Comparison of ENCODE assay signal across 12 cellular contexts in the genomic region with DNA sequence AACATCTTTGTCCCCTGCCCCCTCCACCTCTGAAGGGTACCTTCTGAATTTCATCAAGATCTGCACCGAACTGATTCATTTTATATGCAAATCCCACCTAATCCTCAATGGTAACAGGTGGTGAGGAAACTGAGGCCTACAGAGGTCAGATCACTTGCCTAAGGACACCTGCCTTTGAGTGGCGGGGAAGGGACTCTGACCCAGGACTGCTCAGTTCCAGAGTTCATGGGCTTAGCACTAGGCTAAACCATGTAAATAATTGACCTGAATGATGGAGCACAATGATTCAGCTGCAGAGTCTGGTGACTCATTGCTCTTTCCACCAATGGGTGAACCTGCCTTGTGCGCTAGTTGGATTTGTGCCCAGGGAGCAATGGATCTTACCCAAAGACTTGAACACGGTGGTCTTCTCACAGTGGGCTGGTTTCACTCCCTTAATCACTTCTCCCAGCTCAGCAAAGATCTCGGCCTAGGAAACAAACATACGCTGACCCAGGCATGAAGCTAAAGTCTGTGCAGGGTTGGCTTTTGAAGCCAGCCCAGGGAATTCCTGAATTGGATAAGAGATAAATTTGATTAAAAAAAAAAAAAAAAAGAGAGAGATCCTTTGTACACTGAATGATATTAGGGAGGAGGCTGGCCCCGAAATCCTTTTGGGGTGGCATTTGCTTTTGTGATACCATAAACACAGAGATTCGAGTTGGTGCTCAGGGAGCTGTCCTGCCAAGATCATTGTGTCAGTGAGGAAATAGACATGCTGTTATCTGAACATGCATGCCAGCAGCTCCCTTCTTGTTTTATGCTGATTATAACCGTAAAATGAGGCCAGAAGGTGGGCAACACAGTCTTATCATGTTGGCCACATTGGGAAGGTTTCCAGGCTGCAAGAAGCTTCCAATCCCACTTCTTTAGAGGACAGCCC. TPM values are rescaled to one million over a fixed set of nuclear protein-coding genes. Genes with fewer than 3 reads are reported as not detected.
DNase-seq lines count a peak whose midpoint lies in the region; ATAC-seq and TF ChIP-seq lines count a peak whose summit lies in the region.
"Had no signal": no experiment of that assay in that cellular context is flagged by ENCODE, and none has a peak within 500 bp of the region (broad histone marks: within the 10 kb centered on the region; RNA-seq: fewer than 3 reads in every experiment).

No MANE protein-coding gene starts in this region.

- intact Hi-C loops in spleen (cut with DNase I; ENCODE audit: low total_unique reads): no loop called here

- POLR2A ChIA-PET in AG04449 (lab: Yijun Ruan, JAX): no interaction called here

- 79 to 90% (median 83%) methylated on average over 9 of the region's 9 CpGs for WGBS in spleen, 5 donors

- TF ChIP-seq CTCF in AG04449 (IDR thresholded peaks at IDR 0.05; ENCODE audit: insufficient read depth, low read length, missing control alignments): no peak
- TF ChIP-seq CTCF in WERI-Rb-1 (IDR thresholded peaks at IDR 0.05; ENCODE audit: low read depth, low read length): no peak
- no peak for TF ChIP-seq CTCF in spleen (IDR thresholded peaks at IDR 0.05 in 8 of 11, conservative IDR thresholded peaks at IDR 0.05 in 3 of 11)
- TF ChIP-seq CTCF in GM20000 (IDR thresholded peaks at IDR 0.05; ENCODE audit: extremely low read depth, missing control alignments): no peak

- CTCF ChIA-PET in AG04449 (lab: Yijun Ruan, JAX): interaction anchor here (0.7 to 1.5 kb wide), 5 partner anchors 12 to 73 kb away, joined by 3 to 5 read pairs (median 3); a partner anchor contains a TSS

- H3K9me3 ChIP-seq in WERI-Rb-1 (ENCODE audit: severe bottlenecking) (no peaks in the 10 kb centered on the region), spleen (no peaks in the 10 kb centered on the region)
- H3K9me3 ChIP-seq: vagina had no signal

- ATAC-seq in GM21529 (IDR thresholded peaks at IDR 0.05; ENCODE audit: unreplicated experiment) (no peak), HG03457 (IDR thresholded peaks at IDR 0.05; ENCODE audit: unreplicated experiment) (no peak)
- ATAC-seq: activated CD8-positive, alpha-beta memory T cell treated with anti-CD3 and anti-CD28 coated beads, Interleukin-2, amount 10 ng/mL, durations not matched to agents 7 days and 5 days had no signal

- H3K27me3 ChIP-seq in WERI-Rb-1 (ENCODE audit: insufficient read depth, low read depth, severe bottlenecking) (no peaks in the 10 kb centered on the region), spleen (replicated peaks in 1 of 7) (peaks cover 0 to 13% (median 0%) of the 10 kb centered on the region in 7 donors)
- H3K27me3 ChIP-seq: vagina had no signal

- no peak for TF ChIP-seq POLR2A in spleen (IDR thresholded peaks at IDR 0.05)

- H3K36me3 ChIP-seq in WERI-Rb-1 (no peaks in the 10 kb centered on the region), spleen (no peaks in the 10 kb centered on the region)
- H3K36me3 ChIP-seq: vagina had no signal

- H3K4me3 ChIP-seq in AG04449 (ENCODE audit: low read depth, low read length) (no peak overlapping the region), WERI-Rb-1 (ENCODE audit: low read depth, low read length) (no peak overlapping the region), spleen (no peak overlapping the region)
- H3K4me3 ChIP-seq: vagina had no signal

- H3K4me1 ChIP-seq in spleen: peaks cover 0 to 16% (median 10%) of the 10 kb centered on the region in 6 donors

- peak; percentile 44 for DNase-seq in AG04449 (ENCODE audit: low read depth, low spot score)
- DNase-seq in HCEC 1CT: peak; percentile 82
- no peak for DNase-seq in WERI-Rb-1
- peak; percentile 84 for DNase-seq in iris pigment epithelial cell (ENCODE audit: low read depth)
- DNase-seq in spleen: no peak
- no peak for DNase-seq in GM20000 (ENCODE audit: low spot score)
- DNase-seq: activated CD8-positive, alpha-beta memory T cell treated with anti-CD3 and anti-CD28 coated beads, Interleukin-2, amount 10 ng/mL, durations not matched to agents 7 days and 5 days; NCI-H69 had no signal

- H3K27ac ChIP-seq in WERI-Rb-1 (peak overlapping the region; percentile 85), spleen (no peak overlapping the region)
- H3K27ac ChIP-seq: vagina had no signal

RNA-seq across cellular contexts. Expression of a gene that starts 17.0 kb away (rescaled TPM):
- total RNA-seq in spleen: 1 to 10 TPM in 2 of 7 donors, under 1 TPM in 2, not detected in 3; 0.40 to 1.5 (median 0.93) TPM
- under 1 TPM; 0.22 to 0.61 (median 0.26) TPM for polyA plus RNA-seq in spleen
- total RNA-seq: activated CD8-positive, alpha-beta memory T cell treated with anti-CD3 and anti-CD28 coated beads, Interleukin-2, amount 10 ng/mL, durations not matched to agents 7 days and 5 days; skeletal muscle tissue had no signal

RNA-seq across cellular contexts. Expression of a gene that starts 27.6 kb away (rescaled TPM):
- not detected for total RNA-seq in spleen
- under 1 TPM in 1 of 3 donors, not detected in 2; 0.03 TPM for polyA plus RNA-seq in spleen
- total RNA-seq: activated CD8-positive, alpha-beta memory T cell treated with anti-CD3 and anti-CD28 coated beads, Interleukin-2, amount 10 ng/mL, durations not matched to agents 7 days and 5 days; skeletal muscle tissue; vagina had no signal

RNA-seq across cellular contexts. Expression of a gene that starts 49.8 kb away (rescaled TPM):
- not detected for total RNA-seq in spleen
- not detected for polyA plus RNA-seq in spleen
- total RNA-seq: activated CD8-positive, alpha-beta memory T cell treated with anti-CD3 and anti-CD28 coated beads, Interleukin-2, amount 10 ng/mL, durations not matched to agents 7 days and 5 days; vagina had no signal

Comparison
In these comparisons a context has a peak if more than half of its experiments do, and no peak if none do; other contexts are left out.
1. DNase-seq: peak in AG04449 (single experiment), HCEC 1CT (single experiment) and iris pigment epithelial cell (single experiment); none in WERI-Rb-1 (single experiment), spleen (single experiment) and GM20000 (single experiment).